Comparison of ENCODE assay signal across 18 cellular contexts in genomic region chr22:32794449-32795213, GRCh38. TPM values are rescaled to one million over a fixed set of nuclear protein-coding genes. Genes with fewer than 3 reads are reported as not detected.
A peak's percentile ranks its signal among the peaks of the same experiment; 100 is the strongest.
DNase-seq lines count a peak whose midpoint lies in the region; ATAC-seq, FAIRE-seq and TF ChIP-seq lines count a peak whose summit lies in the region.
"Had no signal": no experiment of that assay in that cellular context is flagged by ENCODE, and none has a peak within 500 bp of the region (broad histone marks: within the 10 kb centered on the region; RNA-seq: fewer than 3 reads in every experiment).

No MANE protein-coding gene starts in this region.

- ATAC-seq in GM19035 (IDR thresholded peaks at IDR 0.05; ENCODE audit: unreplicated experiment), result no peak
- ATAC-seq: mucosa of descending colon, Right ventricle myocardium inferior had no signal

- FAIRE-seq in GM12892 (lab: Jason Lieb, UNC), result no peak

- H3K36me3 ChIP-seq in brain microvascular endothelial cell (replicated peaks), result no peaks in the 10 kb centered on the region

- TF ChIP-seq POLR2A in GM12892 (IDR thresholded peaks at IDR 0.05; ENCODE audit: low read depth, low read length), result no peak

- no peak overlapping the region for H3K4me3 ChIP-seq in HFF-Myc (replicated peaks; ENCODE audit: low read depth, low read length)
- no peak overlapping the region for H3K4me3 ChIP-seq in brain microvascular endothelial cell (ENCODE audit: low read depth, low read length)
- H3K4me3 ChIP-seq: mucosa of descending colon had no signal

- H3K27ac ChIP-seq in brain microvascular endothelial cell (no peak overlapping the region), layer of hippocampus (ENCODE audit: low read depth, low read length) (peak overlapping the region; percentile 27), substantia nigra (ENCODE audit: low read depth, low read length, poor library complexity, severe bottlenecking) (peak overlapping the region; percentile 70)
- H3K27ac ChIP-seq: HL-60 had no signal

- in situ Hi-C loops in brain microvascular endothelial cell (cut with HindIII; ENCODE audit: low pct_ligation_motif_present, low sequenced_read_pairs), result loop anchor here (25.0 kb wide), 1 partner anchor 132 kb away; no protein-coding TSS in a partner anchor

- no peak for DNase-seq in HFF-Myc (ENCODE audit: extremely low read depth, low read depth)
- no peak for DNase-seq in brain microvascular endothelial cell
- peak in 26 of 49 donors; percentile 4 to 58 (median 24) for DNase-seq in substantia nigra (lab: John Stamatoyannopoulos, UW)
- no peak for DNase-seq in GM12892 (ENCODE audit: insufficient read length)
- no peak for DNase-seq in NCI-H345 treated with DMSO at 0.1 percent for 48 hours (lab: John Stamatoyannopoulos, UW; ENCODE audit: unreplicated experiment)
- no peak for DNase-seq in stimulated activated CD4-positive, alpha-beta T cell treated with anti-CD3 and anti-CD28 coated beads, Interleukin-4, amount 100 ng/mL, for 1 hour
- DNase-seq: amniotic stem cell; CD4-positive, CD25-positive, alpha-beta regulatory T cell; EL; Kasumi-1; mucosa of descending colon; NCI-H1694 treated with DMSO at 0.1 percent for 48 hours; NCI-H774; T-helper 9 cell had no signal

- H3K27me3 ChIP-seq in brain microvascular endothelial cell (replicated peaks) (no peaks in the 10 kb centered on the region), layer of hippocampus (ENCODE audit: control insufficient read depth, insufficient read depth, low read length) (no peaks in the 10 kb centered on the region)

- TF ChIP-seq CTCF in HFF-Myc (IDR thresholded peaks at IDR 0.05; ENCODE audit: low read depth, low read length, missing control alignments), result peak; percentile 3
- TF ChIP-seq CTCF in brain microvascular endothelial cell (IDR thresholded peaks at IDR 0.05; ENCODE audit: low read depth, low read length, missing control alignments), result peak; percentile 41

RNA-seq across cellular contexts. Expression of gene TIMP3, which starts 6.9 kb away (rescaled TPM):
- polyA plus RNA-seq in GM12892 (2012; ENCODE audit: missing spikeins), result not detected
- polyA plus RNA-seq: CD4-positive, CD25-positive, alpha-beta regulatory T cell had no signal

Comparison
In these comparisons a context has a peak if more than half of its experiments do, and no peak if none do; other contexts are left out.
1. DNase-seq: peak in substantia nigra (26 of 49); none in HFF-Myc (single experiment), brain microvascular endothelial cell (single experiment), GM12892 (single experiment), NCI-H345 treated with DMSO at 0.1 percent for 48 hours (single experiment) and stimulated activated CD4-positive, alpha-beta T cell treated with anti-CD3 and anti-CD28 coated beads, Interleukin-4, amount 100 ng/mL, for 1 hour (single experiment).